Comparison of ENCODE assay signal across 9 cellular contexts in the genomic region with DNA sequence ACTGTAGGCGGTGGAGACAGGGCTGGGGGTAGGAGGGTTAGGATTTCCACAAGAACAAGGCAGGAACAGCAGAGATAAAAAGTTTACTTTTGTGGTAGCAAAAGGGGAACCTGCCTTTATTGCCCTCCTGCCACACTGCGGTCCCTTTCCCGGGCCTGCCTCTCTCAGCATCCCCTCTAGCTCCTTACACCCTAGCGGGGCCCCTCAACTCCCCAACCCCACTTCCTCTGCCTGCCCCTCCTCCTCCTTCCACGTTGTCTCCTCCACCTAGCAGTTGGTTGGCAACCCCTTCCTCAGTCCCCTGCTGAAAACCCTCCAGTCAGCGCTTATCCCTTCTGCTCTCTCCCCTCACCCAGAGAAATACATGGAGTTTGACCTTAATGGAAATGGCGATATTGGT. TPM values are rescaled to one million over a fixed set of nuclear protein-coding genes. Genes with fewer than 3 reads are reported as not detected.
DNase-seq lines count a peak whose midpoint lies in the region; ATAC-seq and TF ChIP-seq lines count a peak whose summit lies in the region.
"Had no signal": no experiment of that assay in that cellular context is flagged by ENCODE, and none has a peak within 500 bp of the region (broad histone marks: within the 10 kb centered on the region; RNA-seq: fewer than 3 reads in every experiment).

No MANE protein-coding gene starts in this region.

- H3K4me2 ChIP-seq in neuronal stem cell (ENCODE audit: insufficient read depth, low read length, poor library complexity, severe bottlenecking): no peak overlapping the region

- H3K4me1 Mint-ChIP-seq in Caco-2 (ENCODE audit: low read depth, unreplicated experiment): peaks cover 19% of the 10 kb centered on the region
- H3K4me1 Mint-ChIP-seq in activated naive CD8-positive, alpha-beta T cell (ENCODE audit: low read depth): peaks cover 44% of the 10 kb centered on the region

- no peak for DNase-seq in Caco-2
- DNase-seq in MV-4-11 (lab: John Stamatoyannopoulos, UW): peak; percentile 90
- DNase-seq in neuronal stem cell (ENCODE audit: low spot score): no peak
- no peak for DNase-seq in erythroblast (lab: John Stamatoyannopoulos, UW)
- no peak for DNase-seq in RWPE1 (ENCODE audit: low spot score)

- peaks cover 15% of the 10 kb centered on the region for H3K36me3 Mint-ChIP-seq in Caco-2 (ENCODE audit: insufficient read depth, unreplicated experiment)
- H3K36me3 Mint-ChIP-seq in activated naive CD8-positive, alpha-beta T cell: peaks cover 2% of the 10 kb centered on the region

- H4K91ac ChIP-seq in neuronal stem cell (ENCODE audit: low read depth, low read length, poor library complexity): no peak overlapping the region

- H2AK5ac ChIP-seq in neuronal stem cell (ENCODE audit: low read depth, low read length): no peak overlapping the region

- H3K4me3 Mint-ChIP-seq in Caco-2 (ENCODE audit: unreplicated experiment): no peak overlapping the region
- peak overlapping the region; percentile 89 for H3K4me3 Mint-ChIP-seq in activated naive CD8-positive, alpha-beta T cell

- ATAC-seq in HG02763 (IDR thresholded peaks at IDR 0.05; ENCODE audit: unreplicated experiment) (no peak), HG03520 (IDR thresholded peaks at IDR 0.05; ENCODE audit: unreplicated experiment) (no peak)

- no TSS peak for BruUV-seq in Caco-2 (replicated peaks; lab: Mats Ljungman, UMichigan)

- no peak overlapping the region for H3K9ac ChIP-seq in neuronal stem cell (ENCODE audit: low read depth, low read length, poor library complexity)

- H3K18ac ChIP-seq in neuronal stem cell (ENCODE audit: low read length): no peak overlapping the region

- H2BK5ac ChIP-seq in neuronal stem cell (ENCODE audit: low read length): no peak overlapping the region

- H3K27me3 Mint-ChIP-seq in Caco-2 (ENCODE audit: insufficient read depth, unreplicated experiment): no peaks in the 10 kb centered on the region
- no peaks in the 10 kb centered on the region for H3K27me3 Mint-ChIP-seq in activated naive CD8-positive, alpha-beta T cell

- TF ChIP-seq POLR2A in erythroblast (IDR thresholded peaks at IDR 0.05; ENCODE audit: low read length): no peak

- H2BK12ac ChIP-seq in neuronal stem cell (ENCODE audit: low read length): no peak overlapping the region

- no peak overlapping the region for H4K8ac ChIP-seq in neuronal stem cell (ENCODE audit: low read depth, low read length)

- no peak overlapping the region for H3K4ac ChIP-seq in neuronal stem cell (ENCODE audit: low read length)

- H3K27ac Mint-ChIP-seq in Caco-2 (ENCODE audit: unreplicated experiment): peak overlapping the region; percentile 91
- peak overlapping the region; percentile 97 for H3K27ac Mint-ChIP-seq in activated naive CD8-positive, alpha-beta T cell

- WGBS in neuronal stem cell (ENCODE audit: extremely low coverage in 2 of 2, insufficient read length in 2 of 2, insufficient replicate concordance in 1 of 2), 2 donors: no CpG with 5 or more reads among the region's 7 CpGs

- peak overlapping the region; percentile 51 for H2BK120ac ChIP-seq in neuronal stem cell (ENCODE audit: low read depth, low read length)

- POLR2A ChIA-PET in Caco-2 (lab: Charles Lee) (no interaction called here), RWPE1 (lab: Yijun Ruan, JAX; ENCODE audit: low non-redundant PET) (no interaction called here)

- no peaks in the 10 kb centered on the region for H3K79me1 ChIP-seq in neuronal stem cell (ENCODE audit: low read depth, low read length)

- H3K27ac ChIP-seq in neuronal stem cell (replicated peaks; ENCODE audit: low read length): no peak overlapping the region
- H3K27ac ChIP-seq in RWPE1: no peak overlapping the region

- TF ChIP-seq CTCF in Caco-2 (IDR thresholded peaks at IDR 0.05; ENCODE audit: insufficient read depth in 1 of 2, low read depth in 1 of 2, low read length in 1 of 2, severe bottlenecking in 1 of 2, unreplicated experiment in 1 of 2) (no peak), RWPE1 (conservative IDR thresholded peaks at IDR 0.05; ENCODE audit: low read depth) (no peak)

- no peak overlapping the region for H3K23ac ChIP-seq in neuronal stem cell (ENCODE audit: low read depth, low read length, poor library complexity)

- H3K9me3 Mint-ChIP-seq in Caco-2 (ENCODE audit: unreplicated experiment): no peaks in the 10 kb centered on the region
- H3K9me3 Mint-ChIP-seq in activated naive CD8-positive, alpha-beta T cell (ENCODE audit: low read depth): no peaks in the 10 kb centered on the region

- CTCF ChIA-PET in Caco-2 (lab: Charles Lee): interaction anchor here (0.9 kb wide), 1 partner anchor 673 kb away, joined by 6 read pairs; no protein-coding TSS in a partner anchor
- CTCF ChIA-PET in RWPE1 (lab: Yijun Ruan, JAX): no interaction called here

- no peak overlapping the region for H3K14ac ChIP-seq in neuronal stem cell (ENCODE audit: low read length)

- H3K27me3 ChIP-seq in Caco-2 (replicated peaks; ENCODE audit: control insufficient read depth, insufficient read depth, low read length) (no peaks in the 10 kb centered on the region), neuronal stem cell (ENCODE audit: control insufficient read depth in 3 of 3, insufficient read depth in 3 of 3, low read depth in 1 of 3, low read length in 3 of 3) (no peaks in the 10 kb centered on the region)

- H3K4me3 ChIP-seq in Caco-2 (ENCODE audit: low read depth, low read length) (no peak overlapping the region), neuronal stem cell (ENCODE audit: low read length in 2 of 2) (no peak overlapping the region)

- no peaks in the 10 kb centered on the region for H3K9me3 ChIP-seq in Caco-2
- no peaks in the 10 kb centered on the region for H3K9me3 ChIP-seq in neuronal stem cell (replicated peaks in 1 of 2; ENCODE audit: control insufficient read depth in 2 of 2, insufficient read depth in 1 of 2, low read depth in 1 of 2, low read length in 2 of 2)

- H2AFZ ChIP-seq in neuronal stem cell (ENCODE audit: low read length): peak overlapping the region; percentile 27

- intact Hi-C loops in Caco-2 (cut with micrococcal nuclease; ENCODE audit: unreplicated experiment): no loop called here

- peaks cover 29% of the 10 kb centered on the region for H3K4me1 ChIP-seq in Caco-2
- peaks cover 2 to 11% of the 10 kb centered on the region in 2 donors for H3K4me1 ChIP-seq in neuronal stem cell (ENCODE audit: control insufficient read depth in 2 of 2, insufficient read depth in 1 of 2, low read depth in 1 of 2, low read length in 2 of 2)

- H2BK15ac ChIP-seq in neuronal stem cell (ENCODE audit: low read length): no peak overlapping the region

- H3K36me3 ChIP-seq in Caco-2 (ENCODE audit: control insufficient read depth, insufficient read depth, low read length): no peaks in the 10 kb centered on the region
- H3K36me3 ChIP-seq in neuronal stem cell (replicated peaks in 1 of 2; ENCODE audit: control insufficient read depth in 2 of 2, insufficient read depth in 2 of 2, low read length in 2 of 2): no peaks in the 10 kb centered on the region

RNA-seq across cellular contexts. Expression of a gene that starts 0.7 kb away (rescaled TPM):
- total RNA-seq in Caco-2 (2022): 2.2 and 2.7 TPM in 2 replicates
- polyA plus RNA-seq in neuronal stem cell (2013, experiment 1 of 2): 0.73 TPM
- 0.97 TPM for polyA plus RNA-seq in neuronal stem cell (2013, experiment 2 of 2)

RNA-seq across cellular contexts. Expression of a gene that starts 4.8 kb away (rescaled TPM):
- total RNA-seq in Caco-2 (2022): 213 and 222 TPM in 2 replicates
- polyA plus RNA-seq in neuronal stem cell (2013, experiment 1 of 2): 141 TPM
- polyA plus RNA-seq in neuronal stem cell (2013, experiment 2 of 2): 142 TPM

RNA-seq across cellular contexts. Expression of a gene that starts 22.9 kb away (rescaled TPM):
- total RNA-seq in Caco-2 (2022): not detected in 2 replicates
- 0.08 TPM for polyA plus RNA-seq in neuronal stem cell (2013, experiment 1 of 2)
- polyA plus RNA-seq in neuronal stem cell (2013, experiment 2 of 2): not detected
- total RNA-seq: cardiac septum had no signal

RNA-seq across cellular contexts. Expression of a gene that starts 29.7 kb away (rescaled TPM):
- not detected in 2 replicates for total RNA-seq in Caco-2 (2022)
- polyA plus RNA-seq in neuronal stem cell (2013, experiment 1 of 2): 0.81 TPM
- polyA plus RNA-seq in neuronal stem cell (2013, experiment 2 of 2): 0.73 TPM

RNA-seq across cellular contexts. Expression of a gene that starts 33.5 kb away (rescaled TPM):
- total RNA-seq in Caco-2 (2022): not detected in 2 replicates
- 0.08 TPM for polyA plus RNA-seq in neuronal stem cell (2013, experiment 1 of 2)
- 0.18 TPM for polyA plus RNA-seq in neuronal stem cell (2013, experiment 2 of 2)
